Comparison of ENCODE assay signal across 8 cellular contexts in genomic region chr16:89923640-89924297, GRCh38. TPM values are rescaled to one million over a fixed set of nuclear protein-coding genes. Genes with fewer than 3 reads are reported as not detected.
DNase-seq lines count a peak whose midpoint lies in the region; ATAC-seq and TF ChIP-seq lines count a peak whose summit lies in the region.

No MANE protein-coding gene starts in this region.

- H3K4me1 ChIP-seq in BE2C (peaks cover 17% of the 10 kb centered on the region), Karpas-422 (ENCODE audit: low read length) (peaks cover 54% of the 10 kb centered on the region), mammary epithelial cell (ENCODE audit: insufficient read depth, low read length) (peaks cover 50% of the 10 kb centered on the region)

- H2AFZ ChIP-seq in Karpas-422 (ENCODE audit: low read length): no peak overlapping the region
- peak overlapping the region; percentile 90 for H2AFZ ChIP-seq in mammary epithelial cell (ENCODE audit: low read depth, low read length)

- in situ Hi-C loops in mammary epithelial cell (cut with MboI; ENCODE audit: low sequenced_read_pairs in 2 of 2): no loop called here

- peak overlapping the region; percentile 90 for H3K4me3 ChIP-seq in BE2C (ENCODE audit: low read depth, low read length)
- H3K4me3 ChIP-seq in Karpas-422 (ENCODE audit: low read length): peak overlapping the region; percentile 98
- peak overlapping the region; percentile 55 to 69 (median 59) for H3K4me3 ChIP-seq in mammary epithelial cell (replicated peaks in 1 of 3; ENCODE audit: insufficient read depth in 1 of 3, low read depth in 2 of 3, low read length in 3 of 3)

- H4K20me1 ChIP-seq in Karpas-422 (ENCODE audit: insufficient read depth, low read depth, low read length) (peaks cover 44% of the 10 kb centered on the region), mammary epithelial cell (ENCODE audit: insufficient read depth, low read length) (peaks cover 5% of the 10 kb centered on the region)

- POLR2A ChIA-PET in T-cell (lab: Charles Lee): no interaction called here

- H3K27me3 Mint-ChIP-seq in naive B cell: peaks cover 9 to 54% (median 20%) of the 10 kb centered on the region in 3 donors
- peaks cover 0 to 39% of the 10 kb centered on the region in 2 donors for H3K27me3 Mint-ChIP-seq in T-cell

- peaks cover 22% of the 10 kb centered on the region for H3K36me3 ChIP-seq in BE2C
- peaks cover 9% of the 10 kb centered on the region for H3K36me3 ChIP-seq in Karpas-422 (ENCODE audit: insufficient read depth, low read length)
- no peaks in the 10 kb centered on the region for H3K36me3 ChIP-seq in mammary epithelial cell (ENCODE audit: insufficient read depth, low read length)

- ATAC-seq in naive B cell (ENCODE audit: low read depth in 2 of 2): no peak
- ATAC-seq in GM18505 (IDR thresholded peaks at IDR 0.05; ENCODE audit: unreplicated experiment): no peak
- ATAC-seq in T-cell (replicated peaks in 1 of 4): no peak

- BruUV-seq in mammary epithelial cell (replicated peaks; lab: Mats Ljungman, UMichigan): no TSS peak

- no peaks in the 10 kb centered on the region for H3K9me3 ChIP-seq in BE2C
- H3K9me3 ChIP-seq in Karpas-422 (ENCODE audit: low read length): no peaks in the 10 kb centered on the region
- H3K9me3 ChIP-seq in mammary epithelial cell (replicated peaks; ENCODE audit: insufficient read depth, low read length): no peaks in the 10 kb centered on the region

- H3K4me2 ChIP-seq in Karpas-422 (ENCODE audit: low read depth, low read length, poor library complexity, severe bottlenecking): peak overlapping the region; percentile 85
- H3K4me2 ChIP-seq in mammary epithelial cell (ENCODE audit: insufficient read depth, low read depth, low read length): peak overlapping the region; percentile 95

- no peak for TF ChIP-seq POLR2A in GM18505 (IDR thresholded peaks at IDR 0.05; ENCODE audit: borderline replicate concordance, extremely low read depth, insufficient read depth, insufficient read length)

- no peaks in the 10 kb centered on the region for H3K9me2 ChIP-seq in Karpas-422 (replicated peaks; ENCODE audit: insufficient read depth, low read length)

- H3K9ac ChIP-seq in Karpas-422 (ENCODE audit: low read length): peak overlapping the region; percentile 94
- no peak overlapping the region for H3K9ac ChIP-seq in mammary epithelial cell (ENCODE audit: insufficient read depth, low read length)

- dilution Hi-C loops in mammary epithelial cell (cut with HindIII; ENCODE audit: low sequenced_read_pairs): loop anchor here (5.0 kb wide), 2 partner anchors 71 to 119 kb away; no protein-coding TSS in a partner anchor

- H3K4me1 Mint-ChIP-seq in naive B cell (peaks cover 13 to 37% (median 33%) of the 10 kb centered on the region in 3 donors), T-cell (peaks cover 21 to 52% (median 40%) of the 10 kb centered on the region in 3 donors)

- H3K27ac Mint-ChIP-seq in naive B cell: no peak overlapping the region
- H3K27ac Mint-ChIP-seq in T-cell: no peak overlapping the region

- H3K27me3 ChIP-seq in BE2C: no peaks in the 10 kb centered on the region
- H3K27me3 ChIP-seq in Karpas-422 (ENCODE audit: low read length): no peaks in the 10 kb centered on the region
- no peaks in the 10 kb centered on the region for H3K27me3 ChIP-seq in mammary epithelial cell (ENCODE audit: insufficient read depth, low read length)

- H3K36me3 Mint-ChIP-seq in naive B cell (no peaks in the 10 kb centered on the region), T-cell (no peaks in the 10 kb centered on the region)

- DNase-seq in BE2C (peak; percentile 75), Karpas-422 (peak; percentile 73), mammary epithelial cell (no peak), naive B cell (no peak), inferior parietal cortex (ENCODE audit: extremely low spot score) (no peak), T-cell (no peak), GM03348 (ENCODE audit: low spot score) (no peak)

- H3K9me3 Mint-ChIP-seq in naive B cell: no peaks in the 10 kb centered on the region
- no peaks in the 10 kb centered on the region for H3K9me3 Mint-ChIP-seq in T-cell

- H3K79me2 ChIP-seq in Karpas-422 (ENCODE audit: low read length): peaks cover 29% of the 10 kb centered on the region
- H3K79me2 ChIP-seq in mammary epithelial cell (ENCODE audit: insufficient read depth, low read length): peaks cover 20% of the 10 kb centered on the region

- intact Hi-C loops in mammary epithelial cell (cut with micrococcal nuclease): loop anchor here (1.0 to 5.0 kb wide), 2 partner anchors 25 to 221 kb away; partner anchors contain the start of genes DEF8 and SPATA2L

- TF ChIP-seq CTCF in BE2C (IDR thresholded peaks at IDR 0.05; ENCODE audit: low read depth, low read length) (no peak), mammary epithelial cell (conservative IDR thresholded peaks at IDR 0.05 in 1 of 2, IDR thresholded peaks at IDR 0.05 in 1 of 2; ENCODE audit: extremely low read depth in 1 of 2, insufficient read depth in 1 of 2, low read depth in 1 of 2, low read length in 2 of 2) (no peak)

- H3K4me3 Mint-ChIP-seq in naive B cell (peak overlapping the region in 7 of 8 donors; percentile 49 to 90 (median 66)), T-cell (no peak overlapping the region)

- H3K27ac ChIP-seq in Karpas-422 (ENCODE audit: low read length): peak overlapping the region; percentile 99
- H3K27ac ChIP-seq in mammary epithelial cell (ENCODE audit: insufficient read depth, low read depth, low read length): no peak overlapping the region

- 37% methylated on average over 5 of the region's 41 CpGs for WGBS in mammary epithelial cell (ENCODE audit: low coverage, missing lambda C conversion rate)

- CTCF ChIA-PET in mammary epithelial cell (lab: Charles Lee; ENCODE audit: low non-redundant PET): no interaction called here
- CTCF ChIA-PET in T-cell (lab: Charles Lee): interaction anchor here in 1 of 2 donors (0.8 kb wide), 1 partner anchor 609 kb away, joined by 10 read pairs; no protein-coding TSS in a partner anchor

RNA-seq across cellular contexts. Expression of gene TUBB3, which starts 0.6 kb away (rescaled TPM):
- polyA plus RNA-seq in BE2C (2012; ENCODE audit: insufficient read depth, insufficient read length, low read depth): 710 TPM
- total RNA-seq in Karpas-422 (2014; rRNA removed; shearing (Covaris generic); ENCODE audit: low replicate concordance): 210 and 405 TPM in 2 replicates
- total RNA-seq in mammary epithelial cell (100 to 1,000 TPM in 1 of 2 donors, 10 to 100 TPM in 1; 99.5 to 103 TPM), T-cell (1 to 10 TPM in 1 of 5 donors, under 1 TPM in 4; 0.58 to 1.8 (median 0.93) TPM)
- polyA plus RNA-seq in mammary epithelial cell (110 TPM), naive B cell (ENCODE audit: low read depth in 6 of 6) (10 to 100 TPM in 1 of 6 donors, 1 to 10 TPM in 4, under 1 TPM in 1; 0.99 to 12.2 (median 5.0) TPM)
- polyA minus RNA-seq in mammary epithelial cell: 135 TPM

RNA-seq across cellular contexts. Expression of gene MC1R, which starts 5.1 kb away (rescaled TPM):
- polyA plus RNA-seq in BE2C (2012; ENCODE audit: insufficient read depth, insufficient read length, low read depth): 35.3 TPM
- 3.2 and 4.8 TPM in 2 replicates for total RNA-seq in Karpas-422 (2014; rRNA removed; shearing (Covaris generic); ENCODE audit: low replicate concordance)
- total RNA-seq in mammary epithelial cell (1 to 10 TPM; 1.7 to 6.8 TPM), T-cell (10 to 100 TPM; 11.7 to 13.7 (median 12.9) TPM)
- polyA plus RNA-seq in mammary epithelial cell (1.7 TPM), naive B cell (ENCODE audit: low read depth in 6 of 6) (under 1 TPM in 5 of 6 donors, not detected in 1; 0.12 to 0.62 (median 0.48) TPM)
- not detected for polyA minus RNA-seq in mammary epithelial cell

RNA-seq across cellular contexts. Expression of gene DEF8, which starts 24.8 kb away (rescaled TPM):
- polyA plus RNA-seq in BE2C (2012; ENCODE audit: insufficient read depth, insufficient read length, low read depth): 249 TPM
- 125 and 219 TPM in 2 replicates for total RNA-seq in Karpas-422 (2014; rRNA removed; shearing (Covaris generic); ENCODE audit: low replicate concordance)
- total RNA-seq in mammary epithelial cell (10 to 100 TPM; 68.3 to 96.1 TPM), T-cell (10 to 100 TPM; 26.4 to 54.1 (median 49.2) TPM)
- polyA plus RNA-seq in mammary epithelial cell (115 TPM), naive B cell (ENCODE audit: low read depth in 6 of 6) (100 to 1,000 TPM in 4 of 6 donors, 10 to 100 TPM in 2; 66.9 to 126 (median 105) TPM)
- 45.0 TPM for polyA minus RNA-seq in mammary epithelial cell

RNA-seq across cellular contexts. Expression of gene TCF25, which starts 50.4 kb away (rescaled TPM):
- 410 TPM for polyA plus RNA-seq in BE2C (2012; ENCODE audit: insufficient read depth, insufficient read length, low read depth)
- total RNA-seq in Karpas-422 (2014; rRNA removed; shearing (Covaris generic); ENCODE audit: low replicate concordance): 71.8 and 125 TPM in 2 replicates
- total RNA-seq in mammary epithelial cell (100 to 1,000 TPM; 164 to 188 TPM), T-cell (100 to 1,000 TPM; 289 to 400 (median 322) TPM)
- polyA plus RNA-seq in mammary epithelial cell (102 TPM), naive B cell (ENCODE audit: low read depth in 6 of 6) (100 to 1,000 TPM in 5 of 6 donors, 10 to 100 TPM in 1; 88.4 to 135 (median 108) TPM)
- 70.6 TPM for polyA minus RNA-seq in mammary epithelial cell

Comparison
In these comparisons a context has a peak if more than half of its experiments do, and no peak if none do; other contexts are left out.
1. DNase-seq: peak in BE2C (single experiment) and Karpas-422 (single experiment); none in mammary epithelial cell (single experiment), naive B cell (single experiment), inferior parietal cortex (single experiment), T-cell (0 of 34) and GM03348 (single experiment).
2. H3K4me3 Mint-ChIP-seq: peak in naive B cell (7 of 8); none in T-cell (0 of 3).
3. RNA of gene TUBB3, which starts 0.6 kb away (total RNA-seq): 210 to 405 TPM in Karpas-422 and 99.5 to 103 TPM in mammary epithelial cell; 0.58 to 1.8 TPM in T-cell; every median in the first group is over 10 times any median in the second.
4. Peak in every context shown above with its lines, with median percentiles within 50 percentile points of each other: H3K4me3 ChIP-seq.